In the genomic region with DNA sequence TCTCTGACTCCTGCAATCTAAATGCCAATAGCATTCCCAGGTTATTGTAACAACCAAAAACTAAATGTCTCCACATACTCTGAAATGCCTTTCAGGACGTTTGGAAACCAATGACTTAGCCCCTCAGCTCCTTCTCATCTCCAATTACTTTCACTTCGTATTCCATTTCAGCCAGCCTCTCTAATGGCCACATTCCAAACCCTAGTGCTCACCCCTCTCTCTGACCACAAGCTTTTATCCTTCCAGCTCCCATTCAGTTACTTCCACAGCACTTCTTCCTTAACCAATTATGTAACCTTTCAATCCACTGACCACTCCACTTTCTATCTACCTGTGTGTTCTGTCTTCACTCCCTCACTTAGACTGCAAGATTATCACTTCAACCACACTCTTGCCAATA, we compare ENCODE assay signal across 11 cellular contexts. TPM values are rescaled to one million over a fixed set of nuclear protein-coding genes. Genes with fewer than 3 reads are reported as not detected.
DNase-seq lines count a peak whose midpoint lies in the region; ATAC-seq, FAIRE-seq and TF ChIP-seq lines count a peak whose summit lies in the region.
"Had no signal": no experiment of that assay in that cellular context is flagged by ENCODE, and none has a peak within 500 bp of the region (broad histone marks: within the 10 kb centered on the region; RNA-seq: fewer than 3 reads in every experiment).

No MANE protein-coding gene starts in this region.

- no peak overlapping the region for H3K27ac ChIP-seq in small intestine (ENCODE audit: low read depth in 1 of 2, low read length in 1 of 2)

- H3K27ac Mint-ChIP-seq in activated T-helper 17 cell treated with anti-CD3 and anti-CD28 coated beads, Interleukin-2, amount 50 U/mL, for 72 hours = peak overlapping the region; percentile 13
- H3K27ac Mint-ChIP-seq: activated T-cell treated with anti-CD3 and anti-CD28 coated beads, Interleukin-2, amount 50 U/mL, for 24 hours had no signal

- no peak for ATAC-seq in activated T-helper 17 cell treated with anti-CD3 and anti-CD28 coated beads, Interleukin-2, amount 50 U/mL, for 72 hours (replicated peaks)
- ATAC-seq in GM21737 (IDR thresholded peaks at IDR 0.05; ENCODE audit: unreplicated experiment) (no peak), GM18867 (IDR thresholded peaks at IDR 0.05; ENCODE audit: unreplicated experiment) (no peak)
- ATAC-seq: naive thymus-derived CD8-positive, alpha-beta T cell had no signal

- no peaks in the 10 kb centered on the region for H3K9me3 Mint-ChIP-seq in activated T-helper 17 cell treated with anti-CD3 and anti-CD28 coated beads, Interleukin-2, amount 50 U/mL, for 72 hours
- H3K9me3 Mint-ChIP-seq: naive thymus-derived CD8-positive, alpha-beta T cell had no signal

- peak; percentile 76 for DNase-seq in BJ (ENCODE audit: low read depth)
- DNase-seq in HK-2 (ENCODE audit: unreplicated experiment) = peak; percentile 71
- DNase-seq in iPS-NIHi7 (ENCODE audit: extremely low spot score) = peak; percentile 13
- DNase-seq in NCI-H2171 (lab: John Stamatoyannopoulos, UW) = no peak
- no peak for DNase-seq in small intestine
- DNase-seq: activated T-cell treated with anti-CD3 and anti-CD28 coated beads, Interleukin-2, amount 50 U/mL, for 24 hours; naive thymus-derived CD8-positive, alpha-beta T cell; NCI-H187 had no signal

- POLR2A ChIA-PET in BJ (lab: Charles Lee) = interaction anchor here (0.6 kb wide), 1 partner anchor 44 kb away, joined by 3 read pairs; the partner anchor contains the start of gene TBC1D12

- H3K9me3 ChIP-seq in small intestine (ENCODE audit: control insufficient read depth, low read depth) = no peaks in the 10 kb centered on the region

- H3K4me3 Mint-ChIP-seq in activated T-helper 17 cell treated with anti-CD3 and anti-CD28 coated beads, Interleukin-2, amount 50 U/mL, for 72 hours = peak overlapping the region; percentile 1
- H3K4me3 Mint-ChIP-seq: activated T-cell treated with anti-CD3 and anti-CD28 coated beads, Interleukin-2, amount 50 U/mL, for 24 hours had no signal

- peaks cover 28% of the 10 kb centered on the region for H3K4me1 Mint-ChIP-seq in activated T-helper 17 cell treated with anti-CD3 and anti-CD28 coated beads, Interleukin-2, amount 50 U/mL, for 72 hours

- WGBS in small intestine, 3 donors = 62 to 74% (median 65%) methylated on average over 2 of the region's 2 CpGs

- H3K4me1 ChIP-seq in small intestine (ENCODE audit: control insufficient read depth in 2 of 2, insufficient read depth in 1 of 2, low read depth in 1 of 2, low read length in 1 of 2) = peaks cover 0 to 5% of the 10 kb centered on the region in 2 donors

- H3K36me3 ChIP-seq in BJ (ENCODE audit: control insufficient read depth, insufficient read depth, low read length) (no peaks in the 10 kb centered on the region), small intestine (ENCODE audit: control insufficient read depth in 2 of 2, insufficient read depth in 2 of 2, low read length in 2 of 2) (peaks cover 0 to 2% of the 10 kb centered on the region in 2 donors)

- no peak for TF ChIP-seq CTCF in BJ (IDR thresholded peaks at IDR 0.05; ENCODE audit: insufficient read depth, low read depth, low read length)

- peaks cover 90% of the 10 kb centered on the region for H3K36me3 Mint-ChIP-seq in activated T-helper 17 cell treated with anti-CD3 and anti-CD28 coated beads, Interleukin-2, amount 50 U/mL, for 72 hours (ENCODE audit: low read depth)

- CTCF ChIA-PET in BJ (lab: Yijun Ruan, JAX) = no interaction called here

- no peak overlapping the region for H3K4me3 ChIP-seq in BJ (ENCODE audit: low read depth, low read length)
- no peak overlapping the region for H3K4me3 ChIP-seq in small intestine (ENCODE audit: low read depth in 1 of 2, low read length in 2 of 2)

- H3K27me3 ChIP-seq in BJ (ENCODE audit: control insufficient read depth, insufficient read depth, low read length) (no peaks in the 10 kb centered on the region), small intestine (ENCODE audit: control insufficient read depth in 2 of 2, insufficient read depth in 2 of 2, low read length in 2 of 2) (no peaks in the 10 kb centered on the region)

- FAIRE-seq in small intestine (lab: Jason Lieb, UNC) = no peak

- no peaks in the 10 kb centered on the region for H3K27me3 Mint-ChIP-seq in activated T-helper 17 cell treated with anti-CD3 and anti-CD28 coated beads, Interleukin-2, amount 50 U/mL, for 72 hours
- H3K27me3 Mint-ChIP-seq: activated T-cell treated with anti-CD3 and anti-CD28 coated beads, Interleukin-2, amount 50 U/mL, for 24 hours; naive thymus-derived CD8-positive, alpha-beta T cell had no signal

RNA-seq across cellular contexts. Expression of gene NOC3L, which starts 4.3 kb away (rescaled TPM):
- 5.6 and 12.5 TPM in 2 replicates for polyA plus RNA-seq in BJ (2011; rRNA removed)
- 6.2 and 7.4 TPM in 2 replicates for polyA minus RNA-seq in BJ (2011; rRNA and poly(A)+ RNA removed)
- total RNA-seq in activated T-helper 17 cell treated with anti-CD3 and anti-CD28 coated beads, Interleukin-2, amount 50 U/mL, for 72 hours = 10 to 100 TPM; 29.2 to 49.3 TPM
- 1 to 10 TPM; 1.4 to 8.4 (median 2.7) TPM for polyA plus RNA-seq in small intestine

RNA-seq across cellular contexts. Expression of gene TBC1D12, which starts 43.9 kb away (rescaled TPM):
- polyA plus RNA-seq in BJ (2011; rRNA removed) (2.3 and 3.3 TPM in 2 replicates), small intestine (10 to 100 TPM in 1 of 3 donors, 1 to 10 TPM in 2; 6.4 to 17.7 (median 8.9) TPM)
- polyA minus RNA-seq in BJ (2011; rRNA and poly(A)+ RNA removed) = 2.7 and 3.2 TPM in 2 replicates
- 1 to 10 TPM in 1 of 2 donors, under 1 TPM in 1; 0.84 to 1.6 TPM for total RNA-seq in activated T-helper 17 cell treated with anti-CD3 and anti-CD28 coated beads, Interleukin-2, amount 50 U/mL, for 72 hours
- polyA plus RNA-seq: naive thymus-derived CD8-positive, alpha-beta T cell had no signal

Comparison
In these comparisons a context has a peak if more than half of its experiments do, and no peak if none do; other contexts are left out.
1. DNase-seq: peak in BJ (single experiment), HK-2 (single experiment) and iPS-NIHi7 (single experiment); none in NCI-H2171 (single experiment) and small intestine (single experiment).